In genomic region chr20:59525500-59526241, GRCh38 we compare ENCODE assay signal across 8 cellular contexts.
DNase-seq lines count a peak whose midpoint lies in the region; TF ChIP-seq lines count a peak whose summit lies in the region.

No MANE protein-coding gene starts in this region.

- H3K27me3 ChIP-seq in liver (ENCODE audit: control insufficient read depth in 4 of 4, insufficient read depth in 4 of 4, low read length in 3 of 4) = peaks cover 0 to 12% (median 5%) of the 10 kb centered on the region in 4 donors

- peak; percentile 29 for DNase-seq in SIG-M5 treated with dmso at 0.1 percent for 504 hours (lab: John Stamatoyannopoulos, UW; ENCODE audit: unreplicated experiment)
- no peak for DNase-seq in SIG-M5 (lab: John Stamatoyannopoulos, UW)
- peak; percentile 78 for DNase-seq in RWPE1 (ENCODE audit: low spot score)
- DNase-seq in choroid plexus epithelial cell (ENCODE audit: low read depth) = peak; percentile 47
- peak; percentile 81 for DNase-seq in superior temporal gyrus (ENCODE audit: extremely low spot score)
- DNase-seq in stimulated activated naive CD4-positive, alpha-beta T cell treated with Interleukin-2 at 50 U/mL for 16 hours (lab: John Stamatoyannopoulos, UW) = no peak

- WGBS in liver = 10% methylated on average over 31 of the region's 31 CpGs

- no peak for TF ChIP-seq EP300 in Ishikawa (IDR thresholded peaks at IDR 0.05; ENCODE audit: borderline replicate concordance)

- no peaks in the 10 kb centered on the region for H3K9me3 ChIP-seq in liver (ENCODE audit: control insufficient read depth in 4 of 4, low read length in 3 of 4)

- TF ChIP-seq RAD21 in Ishikawa (IDR thresholded peaks at IDR 0.05; ENCODE audit: low read depth) (peak; percentile 49; the same call in 1 of the 2 replicates), liver (IDR thresholded peaks at IDR 0.05) (peak; percentile 60 to 72)

- POLR2A ChIA-PET in RWPE1 (lab: Yijun Ruan, JAX; ENCODE audit: low non-redundant PET) = no interaction called here

- H3K9ac ChIP-seq in liver (ENCODE audit: low read depth in 1 of 2, low read length in 2 of 2) = no peak overlapping the region

- H3K36me3 ChIP-seq in liver (ENCODE audit: control insufficient read depth in 4 of 4, insufficient read depth in 3 of 4, low read depth in 1 of 4, low read length in 3 of 4) = no peaks in the 10 kb centered on the region

- CTCF ChIA-PET in RWPE1 (lab: Yijun Ruan, JAX) = interaction anchor here (0.6 to 1.9 kb wide), 14 partner anchors 8 to 1938 kb away, joined by 3 to 9 read pairs (median 4); no protein-coding TSS in a partner anchor

- no peaks in the 10 kb centered on the region for H3K4me1 ChIP-seq in liver (ENCODE audit: control insufficient read depth in 4 of 4, insufficient read depth in 4 of 4, low read length in 3 of 4)

- TF ChIP-seq CTCF in RWPE1 (conservative IDR thresholded peaks at IDR 0.05; ENCODE audit: low read depth) = peak; percentile 99
- TF ChIP-seq CTCF in choroid plexus epithelial cell (conservative IDR thresholded peaks at IDR 0.05; ENCODE audit: low read depth, low read length) = peak; percentile 84
- TF ChIP-seq CTCF in liver (IDR thresholded peaks at IDR 0.05; ENCODE audit: low read depth, low read length, missing input control) = peak; percentile 72

- H3K4me3 ChIP-seq in choroid plexus epithelial cell (ENCODE audit: low read depth, low read length) (no peak overlapping the region), liver (ENCODE audit: low read depth in 1 of 3, low read length in 3 of 3) (no peak overlapping the region)

- H3K27ac ChIP-seq in RWPE1 (no peak overlapping the region), liver (ENCODE audit: low read depth in 1 of 2, low read length in 2 of 2) (no peak overlapping the region)

TF ChIP-seq in Ishikawa, 13 proteins besides CTCF, POLR2A, EP300 and RAD21:
- no peak for TF ChIP-seq FOXM1 (IDR thresholded peaks at IDR 0.05; ENCODE audit: borderline replicate concordance, low read depth)
- TF ChIP-seq TCF12 (IDR thresholded peaks at IDR 0.05; ENCODE audit: low read depth) = no peak
- no peak for TF ChIP-seq CEBPB (IDR thresholded peaks at IDR 0.05)
- no peak for TF ChIP-seq ZBTB7A (IDR thresholded peaks at IDR 0.05; ENCODE audit: low read depth)
- no peak for TF ChIP-seq EGR1 (IDR thresholded peaks at IDR 0.05)
- TF ChIP-seq CREB1 (IDR thresholded peaks at IDR 0.05; ENCODE audit: low read depth) = no peak
- no peak for TF ChIP-seq TEAD4 (IDR thresholded peaks at IDR 0.05)
- no peak for TF ChIP-seq YY1 (IDR thresholded peaks at IDR 0.05; ENCODE audit: low read depth)
- TF ChIP-seq REST (IDR thresholded peaks at IDR 0.05; ENCODE audit: low read depth) = no peak
- TF ChIP-seq NFIC (IDR thresholded peaks at IDR 0.05) = no peak

TF ChIP-seq in liver, 16 proteins besides CTCF, POLR2A, EP300 and RAD21:
- TF ChIP-seq YY1 (IDR thresholded peaks at IDR 0.05) (no peak), JUND (IDR thresholded peaks at IDR 0.05) (no peak), EGR1 (IDR thresholded peaks at IDR 0.05; ENCODE audit: low read depth in 2 of 2) (no peak), HNF4G (IDR thresholded peaks at IDR 0.05) (no peak), ATF3 (IDR thresholded peaks at IDR 0.05) (no peak), MAX (IDR thresholded peaks at IDR 0.05) (no peak), GABPA (IDR thresholded peaks at IDR 0.05 in 1 of 2, conservative IDR thresholded peaks at IDR 0.05 in 1 of 2) (no peak), RXRA (IDR thresholded peaks at IDR 0.05) (no peak), NR2F2 (IDR thresholded peaks at IDR 0.05) (no peak), HNF4A (conservative IDR thresholded peaks at IDR 0.05) (no peak), REST (IDR thresholded peaks at IDR 0.05) (no peak), FOXA2 (IDR thresholded peaks at IDR 0.05) (no peak)
- TF ChIP-seq, protein P1, sequence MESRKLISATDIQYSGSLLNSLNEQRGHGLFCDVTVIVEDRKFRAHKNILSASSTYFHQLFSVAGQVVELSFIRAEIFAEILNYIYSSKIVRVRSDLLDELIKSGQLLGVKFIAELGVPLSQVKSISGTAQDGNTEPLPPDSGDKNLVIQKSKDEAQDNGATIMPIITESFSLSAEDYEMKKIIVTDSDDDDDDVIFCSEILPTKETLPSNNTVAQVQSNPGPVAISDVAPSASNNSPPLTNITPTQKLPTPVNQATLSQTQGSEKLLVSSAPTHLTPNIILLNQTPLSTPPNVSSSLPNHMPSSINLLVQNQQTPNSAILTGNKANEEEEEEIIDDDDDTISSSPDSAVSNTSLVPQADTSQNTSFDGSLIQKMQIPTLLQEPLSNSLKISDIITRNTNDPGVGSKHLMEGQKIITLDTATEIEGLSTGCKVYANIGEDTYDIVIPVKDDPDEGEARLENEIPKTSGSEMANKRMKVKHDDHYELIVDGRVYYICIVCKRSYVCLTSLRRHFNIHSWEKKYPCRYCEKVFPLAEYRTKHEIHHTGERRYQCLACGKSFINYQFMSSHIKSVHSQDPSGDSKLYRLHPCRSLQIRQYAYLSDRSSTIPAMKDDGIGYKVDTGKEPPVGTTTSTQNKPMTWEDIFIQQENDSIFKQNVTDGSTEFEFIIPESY (IDR thresholded peaks at IDR 0.05) = no peak

Comparison
In these comparisons a context has a peak if more than half of its experiments do, and no peak if none do; other contexts are left out.
1. DNase-seq: peak in SIG-M5 treated with dmso at 0.1 percent for 504 hours (single experiment), RWPE1 (single experiment), choroid plexus epithelial cell (single experiment) and superior temporal gyrus (single experiment); none in SIG-M5 (single experiment) and stimulated activated naive CD4-positive, alpha-beta T cell treated with Interleukin-2 at 50 U/mL for 16 hours (single experiment).
2. Peak in every context shown above with its lines, with median percentiles within 50 percentile points of each other: CTCF ChIP-seq.